In genomic region chr7:46129831-46130230, GRCh38 we compare ENCODE assay signal across 1 cellular context.
TF ChIP-seq lines count a peak whose summit lies in the region.

No MANE protein-coding gene starts in this region.

TF ChIP-seq in A549, 52 proteins besides CTCF, POLR2A, EP300 and RAD21 (continued from another document):
- no peak for TF ChIP-seq USF2 (IDR thresholded peaks at IDR 0.05)
- TF ChIP-seq SREBF2 (IDR thresholded peaks at IDR 0.05), result no peak
